ENCODE assay signal across 1 cellular context in genomic region chr16:79600636-79601091, GRCh38.
TF ChIP-seq lines count a peak whose summit lies in the region.

Gene MAF (minus strand): TSS chr16:79600737. CDS start chr16:79599902, 835 bp downstream.

TF ChIP-seq in WTC11, 78 proteins besides CTCF, POLR2A, EP300 and RAD21 (continued from another document):
- TF ChIP-seq ARID4B (CRISPR knock-in tag; IDR thresholded peaks at IDR 0.05; ENCODE audit: borderline replicate concordance) (peak; percentile 72; the same call in 1 of the 2 replicates), ZNF232 (CRISPR knock-in tag; IDR thresholded peaks at IDR 0.05) (no peak), GTF2I (CRISPR knock-in tag; conservative IDR thresholded peaks at IDR 0.05) (no peak), ZNF425 (CRISPR knock-in tag; conservative IDR thresholded peaks at IDR 0.05) (no peak), ATF2 (CRISPR knock-in tag; IDR thresholded peaks at IDR 0.05; ENCODE audit: borderline replicate concordance, low read depth) (no peak), SOX15 (CRISPR knock-in tag; IDR thresholded peaks at IDR 0.05) (no peak), NR1H2 (CRISPR knock-in tag; IDR thresholded peaks at IDR 0.05) (no peak), E2F1 (CRISPR knock-in tag; IDR thresholded peaks at IDR 0.05) (no peak), NFYB (CRISPR knock-in tag; conservative IDR thresholded peaks at IDR 0.05; ENCODE audit: low read depth) (no peak)
